In genomic region chr6:26352315-26352714, GRCh38 we compare ENCODE assay signal across 26 cellular contexts. TPM values are rescaled to one million over a fixed set of nuclear protein-coding genes. Genes with fewer than 3 reads are reported as not detected.
DNase-seq lines count a peak whose midpoint lies in the region; ATAC-seq, FAIRE-seq and TF ChIP-seq lines count a peak whose summit lies in the region.
"Had no signal": no experiment of that assay in that cellular context is flagged by ENCODE, and none has a peak within 500 bp of the region (broad histone marks: within the 10 kb centered on the region; RNA-seq: fewer than 3 reads in every experiment).

No MANE protein-coding gene starts in this region.

- no peak overlapping the region for H2AFZ ChIP-seq in SK-N-SH (ENCODE audit: low read depth)
- H2AFZ ChIP-seq in endothelial cell of umbilical vein (ENCODE audit: low read depth, low read length): no peak overlapping the region

- POLR2A ChIA-PET in SK-N-SH (lab: Yijun Ruan, JAX): no interaction called here
- POLR2A ChIA-PET in endothelial cell of umbilical vein (lab: Charles Lee): no interaction called here

- H3K9me1 ChIP-seq in endothelial cell of umbilical vein (replicated peaks; ENCODE audit: control insufficient read depth, extremely low read depth, insufficient read depth, low read length): no peaks in the 10 kb centered on the region

- no peak overlapping the region for H3K9ac ChIP-seq in SK-N-SH
- H3K9ac ChIP-seq in endothelial cell of umbilical vein (replicated peaks; ENCODE audit: extremely low read depth, insufficient read depth, low read length): no peak overlapping the region

- H3K36me3 ChIP-seq in SK-N-SH (replicated peaks in 1 of 2; ENCODE audit: control insufficient read depth in 1 of 2, insufficient read depth in 2 of 2, low read length in 1 of 2) (no peaks in the 10 kb centered on the region), endothelial cell of umbilical vein (ENCODE audit: control insufficient read depth in 2 of 2, extremely low read depth in 1 of 2, insufficient read depth in 2 of 2, low read length in 2 of 2) (no peaks in the 10 kb centered on the region), testis (ENCODE audit: low read depth, missing control alignments) (no peaks in the 10 kb centered on the region)
- H3K36me3 ChIP-seq: neutrophil, thoracic aorta had no signal

- H4K20me1 ChIP-seq in SK-N-SH (ENCODE audit: insufficient read depth) (no peaks in the 10 kb centered on the region), endothelial cell of umbilical vein (replicated peaks; ENCODE audit: control insufficient read depth, extremely low read depth, insufficient read depth, low read length) (no peaks in the 10 kb centered on the region)

- FAIRE-seq in endothelial cell of umbilical vein (lab: Jason Lieb, UNC): no peak
- FAIRE-seq: endometrium, GM12878 had no signal

- TF ChIP-seq CTCF in SK-N-SH (IDR thresholded peaks at IDR 0.05): no peak
- TF ChIP-seq CTCF in endothelial cell of umbilical vein (IDR thresholded peaks at IDR 0.05; ENCODE audit: extremely low read depth in 1 of 2, insufficient read depth in 1 of 2, low read depth in 1 of 2, low read length in 2 of 2): no peak
- no peak for TF ChIP-seq CTCF in testis (IDR thresholded peaks at IDR 0.05)

- TF ChIP-seq RAD21 in SK-N-SH (IDR thresholded peaks at IDR 0.05; ENCODE audit: low read length): no peak

- no peaks in the 10 kb centered on the region for H3K9me3 ChIP-seq in SK-N-SH
- no peaks in the 10 kb centered on the region for H3K9me3 ChIP-seq in endothelial cell of umbilical vein (replicated peaks; ENCODE audit: control insufficient read depth, insufficient read depth, low read length)
- H3K9me3 ChIP-seq in testis: no peaks in the 10 kb centered on the region
- H3K9me3 ChIP-seq: neutrophil, psoas muscle, thoracic aorta had no signal

- H3K9me2 ChIP-seq in SK-N-SH: no peaks in the 10 kb centered on the region

- DNase-seq in SK-N-SH: no peak
- DNase-seq in endothelial cell of umbilical vein (ENCODE audit: low read depth, low spot score): no peak
- DNase-seq in testis: peak; percentile 61
- no peak for DNase-seq in cardiac septum (ENCODE audit: low spot score)
- no peak for DNase-seq in DMS 273 treated with DMSO at 0.1 percent for 48 hours (lab: John Stamatoyannopoulos, UW)
- DNase-seq: activated CD4-positive, alpha-beta memory T cell treated with anti-CD3 and anti-CD28 coated beads for 36 hours; activated CD8-positive, alpha-beta memory T cell treated with anti-CD3 and anti-CD28 coated beads, Interleukin-2, amount 50 U/mL, for 48 hours; CD4-positive, alpha-beta T cell; hypothalamus; immature natural killer cell; KG1; naive B cell; NCI-H1417; NCI-H2081 treated with DMSO at 0.1 percent for 48 hours; NCI-H774; psoas muscle; stimulated activated naive CD8-positive, alpha-beta T cell treated with anti-CD3 and anti-CD28 coated beads, Interleukin-15, Interleukin-2, amounts not matched to agents 100 U/mL and 50 U/mL, for 24 hours; T-helper 17 cell had no signal

- ATAC-seq in SK-N-SH treated with all-trans-retinoic acid at 6 μM for 48 hours: no peak
- ATAC-seq: activated CD4-positive, CD25-positive, alpha-beta regulatory T cell treated with anti-CD3 and anti-CD28 coated beads, Interleukin-2, amount 50 U/mL, for 24 hours; stimulated activated naive CD8-positive, alpha-beta T cell treated with anti-CD3 and anti-CD28 coated beads, Interleukin-15, Interleukin-2, amounts not matched to agents 100 U/mL and 50 U/mL, for 24 hours; T-helper 17 cell had no signal

- dilution Hi-C loops in endothelial cell of umbilical vein (cut with MboI; ENCODE audit: extremely low pct_ligation_motif_present, low sequenced_read_pairs): no loop called here

- CTCF ChIA-PET in SK-N-SH (lab: Yijun Ruan, JAX): interaction anchor here (3.3 kb wide), 1 partner anchor 11 kb away, joined by 19 read pairs; no protein-coding TSS in a partner anchor
- CTCF ChIA-PET in endothelial cell of umbilical vein (lab: Charles Lee): interaction anchor here (1.3 to 2.9 kb wide), 2 partner anchors 10 to 186 kb away, joined by 4 to 25 read pairs; partner anchors contain the start of gene HMGN4

- no peak overlapping the region for H3K4me3 ChIP-seq in SK-N-SH (ENCODE audit: low read depth in 2 of 2, low read length in 1 of 2)
- H3K4me3 ChIP-seq in endothelial cell of umbilical vein (replicated peaks in 1 of 3; ENCODE audit: insufficient read depth in 1 of 3, low read depth in 1 of 3, low read length in 3 of 3): no peak overlapping the region
- H3K4me3 ChIP-seq in testis: no peak overlapping the region
- H3K4me3 ChIP-seq: GM12878, psoas muscle, SK-N-MC, thoracic aorta had no signal

- no peaks in the 10 kb centered on the region for H3K79me2 ChIP-seq in SK-N-SH (ENCODE audit: insufficient read depth)
- no peaks in the 10 kb centered on the region for H3K79me2 ChIP-seq in endothelial cell of umbilical vein (ENCODE audit: control insufficient read depth, insufficient read depth, low read length)

- no peak for TF ChIP-seq EP300 in SK-N-SH (IDR thresholded peaks at IDR 0.05; ENCODE audit: borderline replicate concordance in 1 of 2, low read depth in 1 of 2, low read length in 1 of 2)

- peaks cover 18% of the 10 kb centered on the region for H3F3A ChIP-seq in SK-N-SH (replicated peaks; ENCODE audit: insufficient read depth)

- H3K27ac ChIP-seq in SK-N-SH (ENCODE audit: low read depth in 2 of 2, low read length in 1 of 2) (peak overlapping the region in 1 of 2 experiments; percentile 84; a peak in 2 of 4 replicates), endothelial cell of umbilical vein (ENCODE audit: insufficient read depth, low read depth, low read length) (peak overlapping the region; percentile 36), testis (peak overlapping the region in 1 of 2 donors; percentile 43)
- H3K27ac ChIP-seq: 22Rv1, neutrophil, psoas muscle, SK-N-MC, thoracic aorta had no signal

- peak overlapping the region; percentile 21 for H3K4me2 ChIP-seq in SK-N-SH
- no peak overlapping the region for H3K4me2 ChIP-seq in endothelial cell of umbilical vein (ENCODE audit: insufficient read depth, low read length)

- whole genome bisulfite sequencing in SK-N-SH (ENCODE audit: low lambda C conversion rate): 98% methylated on average over 7 of the region's 7 CpGs
- 77 to 80% methylated on average over 7 of the region's 7 CpGs for WGBS in testis, 2 donors

- TF ChIP-seq POLR2A in endothelial cell of umbilical vein (IDR thresholded peaks at IDR 0.05; ENCODE audit: low read depth, low read length): no peak
- no peak for TF ChIP-seq POLR2A in testis (IDR thresholded peaks at IDR 0.05)

- H3K4me1 ChIP-seq in SK-N-SH (ENCODE audit: control insufficient read depth in 1 of 2, insufficient read depth in 2 of 2, low read depth in 1 of 2, low read length in 1 of 2) (peaks cover 0 to 22% of the 10 kb centered on the region in 2 experiments; a peak in 3 of 4 replicates), endothelial cell of umbilical vein (ENCODE audit: control insufficient read depth, extremely low read depth, insufficient read depth, low read length) (peaks cover 13% of the 10 kb centered on the region), testis (peaks cover 12% of the 10 kb centered on the region)
- H3K4me1 ChIP-seq: psoas muscle had no signal

- H3K27me3 ChIP-seq in SK-N-SH (ENCODE audit: insufficient read depth) (no peaks in the 10 kb centered on the region), endothelial cell of umbilical vein (ENCODE audit: control insufficient read depth in 2 of 2, insufficient read depth in 2 of 2, low read length in 2 of 2) (no peaks in the 10 kb centered on the region), testis (no peaks in the 10 kb centered on the region)
- H3K27me3 ChIP-seq: neutrophil had no signal

- no TSS peak for BruUV-seq in endothelial cell of umbilical vein (replicated peaks; lab: Mats Ljungman, UMichigan)

- intact Hi-C loops in endothelial cell of umbilical vein (cut with micrococcal nuclease) (no loop called here), testis (cut with DNase I; ENCODE audit: low total_unique reads) (no loop called here), cardiac septum (cut with DNase I) (no loop called here)

RNA-seq across cellular contexts. Expression of gene BTN3A2, which starts 12.7 kb away (rescaled TPM):
- 20.3 and 24.2 TPM in 2 replicates for polyA plus RNA-seq in SK-N-SH (2012; rRNA removed)
- polyA plus RNA-seq in SK-N-SH (2012; cell fraction: cytosol; rRNA removed): 19.5 and 22.5 TPM in 2 replicates
- polyA plus RNA-seq in SK-N-SH (2012; cell fraction: nucleus; rRNA removed): 31.8 and 33.3 TPM in 2 replicates
- total RNA-seq in endothelial cell of umbilical vein: 14.2 and 17.9 TPM in 2 replicates
- polyA plus RNA-seq in endothelial cell of umbilical vein: 6.4 and 8.6 TPM in 2 replicates
- polyA plus RNA-seq in endothelial cell of umbilical vein (2011; cell fraction: cytosol; rRNA removed): 12.7 and 12.9 TPM in 2 replicates
- polyA plus RNA-seq in endothelial cell of umbilical vein (2011; cell fraction: nucleus; rRNA removed): 16.0 and 20.4 TPM in 2 replicates
- 10.0 and 11.5 TPM in 2 replicates for polyA plus RNA-seq in endothelial cell of umbilical vein (2012)
- 18.8 and 27.3 TPM in 2 replicates for polyA minus RNA-seq in endothelial cell of umbilical vein
- 8.3 TPM for polyA minus RNA-seq in endothelial cell of umbilical vein (2011; cell fraction: cytosol; rRNA and poly(A)+ RNA removed)
- 7.5 and 10.5 TPM in 2 replicates for polyA minus RNA-seq in endothelial cell of umbilical vein (2011; cell fraction: nucleus; rRNA and poly(A)+ RNA removed)
- total RNA-seq in testis: 10 to 100 TPM; 20.7 to 21.3 TPM
- polyA plus RNA-seq in testis (ENCODE audit: insufficient read depth, low read depth, low replicate concordance): 25.9 TPM
- total RNA-seq in cardiac septum: 9.2 TPM

RNA-seq across cellular contexts. Expression of gene BTN2A2, which starts 30.6 kb away (rescaled TPM):
- polyA plus RNA-seq in SK-N-SH (2012; rRNA removed) (11.1 and 18.0 TPM in 2 replicates), endothelial cell of umbilical vein (13.4 and 15.3 TPM in 2 replicates), testis (ENCODE audit: insufficient read depth, low read depth, low replicate concordance) (12.0 TPM)
- 7.2 and 8.9 TPM in 2 replicates for polyA plus RNA-seq in SK-N-SH (2012; cell fraction: cytosol; rRNA removed)
- polyA plus RNA-seq in SK-N-SH (2012; cell fraction: nucleus; rRNA removed): 31.9 and 47.9 TPM in 2 replicates
- total RNA-seq in endothelial cell of umbilical vein (13.2 and 18.4 TPM in 2 replicates), testis (10 to 100 TPM; 16.7 to 19.6 TPM), cardiac septum (2.8 TPM)
- polyA plus RNA-seq in endothelial cell of umbilical vein (2011; cell fraction: cytosol; rRNA removed): 12.6 and 12.7 TPM in 2 replicates
- polyA plus RNA-seq in endothelial cell of umbilical vein (2011; cell fraction: nucleus; rRNA removed): 44.7 and 51.3 TPM in 2 replicates
- 13.8 TPM in 2 replicates for polyA plus RNA-seq in endothelial cell of umbilical vein (2012)
- 37.5 and 40.9 TPM in 2 replicates for polyA minus RNA-seq in endothelial cell of umbilical vein
- polyA minus RNA-seq in endothelial cell of umbilical vein (2011; cell fraction: cytosol; rRNA and poly(A)+ RNA removed): not detected
- 32.4 and 37.7 TPM in 2 replicates for polyA minus RNA-seq in endothelial cell of umbilical vein (2011; cell fraction: nucleus; rRNA and poly(A)+ RNA removed)

RNA-seq across cellular contexts. Expression of gene BTN3A1, which starts 49.8 kb away (rescaled TPM):
- polyA plus RNA-seq in SK-N-SH (2012; rRNA removed): 14.2 and 17.6 TPM in 2 replicates
- 11.9 and 13.4 TPM in 2 replicates for polyA plus RNA-seq in SK-N-SH (2012; cell fraction: cytosol; rRNA removed)
- polyA plus RNA-seq in SK-N-SH (2012; cell fraction: nucleus; rRNA removed): 45.8 and 55.5 TPM in 2 replicates
- 9.0 and 12.1 TPM in 2 replicates for total RNA-seq in endothelial cell of umbilical vein
- 6.8 and 7.6 TPM in 2 replicates for polyA plus RNA-seq in endothelial cell of umbilical vein
- polyA plus RNA-seq in endothelial cell of umbilical vein (2011; cell fraction: cytosol; rRNA removed): 7.5 and 7.8 TPM in 2 replicates
- 33.7 and 33.9 TPM in 2 replicates for polyA plus RNA-seq in endothelial cell of umbilical vein (2011; cell fraction: nucleus; rRNA removed)
- polyA plus RNA-seq in endothelial cell of umbilical vein (2012): 8.8 and 10.9 TPM in 2 replicates
- polyA minus RNA-seq in endothelial cell of umbilical vein: 26.7 and 31.1 TPM in 2 replicates
- 4.3 TPM for polyA minus RNA-seq in endothelial cell of umbilical vein (2011; cell fraction: cytosol; rRNA and poly(A)+ RNA removed)
- polyA minus RNA-seq in endothelial cell of umbilical vein (2011; cell fraction: nucleus; rRNA and poly(A)+ RNA removed): 6.7 and 9.7 TPM in 2 replicates
- 10 to 100 TPM; 10.6 to 14.7 TPM for total RNA-seq in testis
- polyA plus RNA-seq in testis (ENCODE audit: insufficient read depth, low read depth, low replicate concordance): 15.9 TPM
- 7.4 TPM for total RNA-seq in cardiac septum
